11 cellular contexts compared by ENCODE assay signal in genomic region chr7:117808910-117809705, GRCh38.
DNase-seq lines count a peak whose midpoint lies in the region; ATAC-seq and TF ChIP-seq lines count a peak whose summit lies in the region.
"Had no signal": no experiment of that assay in that cellular context is flagged by ENCODE, and none has a peak within 500 bp of the region (broad histone marks: within the 10 kb centered on the region; RNA-seq: fewer than 3 reads in every experiment).

No MANE protein-coding gene starts in this region.

- ATAC-seq in body of pancreas: peak; percentile 36
- ATAC-seq in GM18909 (IDR thresholded peaks at IDR 0.05; ENCODE audit: poor library complexity, unreplicated experiment): no peak
- no peak for ATAC-seq in HG02571 (IDR thresholded peaks at IDR 0.05; ENCODE audit: unreplicated experiment)

- DNase-seq in DMS53 (lab: John Stamatoyannopoulos, UW) (peak; percentile 56), M059J (ENCODE audit: low read depth) (peak; percentile 31), body of pancreas (no peak), medulla oblongata (ENCODE audit: extremely low spot score) (peak; percentile 34), HuH-7.5 (ENCODE audit: low spot score) (no peak), NCI-H187 treated with DMSO at 0.1 percent for 48 hours (lab: John Stamatoyannopoulos, UW) (no peak)
- DNase-seq: activated CD8-positive, alpha-beta memory T cell treated with anti-CD3 and anti-CD28 coated beads, Interleukin-2, amount 50 U/mL, for 48 hours; activated naive CD4-positive, alpha-beta T cell treated with anti-CD3 and anti-CD28 coated beads, Interleukin-2, amount 10 ng/mL, durations not matched to agents 7 days and 5 days; NCI-H82 had no signal

- intact Hi-C loops in body of pancreas (cut with DNase I): no loop called here

- no peak for TF ChIP-seq CTCF in body of pancreas (IDR thresholded peaks at IDR 0.05)

- 50 to 55% methylated on average over 2 of the region's 2 CpGs for WGBS in body of pancreas, 2 donors

- H3K36me3 ChIP-seq in body of pancreas (replicated peaks in 1 of 2; ENCODE audit: insufficient read depth in 1 of 2, low read depth in 2 of 2): no peaks in the 10 kb centered on the region

- H3K27me3 ChIP-seq in body of pancreas: no peaks in the 10 kb centered on the region

- H3K4me3 ChIP-seq in body of pancreas: no peak overlapping the region

- peaks cover 44% of the 10 kb centered on the region for H3K4me1 ChIP-seq in body of pancreas

- TF ChIP-seq POLR2A in body of pancreas (IDR thresholded peaks at IDR 0.05): no peak

- no peaks in the 10 kb centered on the region for H3K9me3 ChIP-seq in body of pancreas

- H3K27ac ChIP-seq in body of pancreas: peak overlapping the region in 2 of 4 donors; percentile 43 to 68

Comparison
In these comparisons a context has a peak if more than half of its experiments do, and no peak if none do; other contexts are left out.
1. DNase-seq: peak in DMS53 (single experiment), M059J (single experiment) and medulla oblongata (single experiment); none in body of pancreas (0 of 4), HuH-7.5 (single experiment) and NCI-H187 treated with DMSO at 0.1 percent for 48 hours (single experiment).